In the genomic region with DNA sequence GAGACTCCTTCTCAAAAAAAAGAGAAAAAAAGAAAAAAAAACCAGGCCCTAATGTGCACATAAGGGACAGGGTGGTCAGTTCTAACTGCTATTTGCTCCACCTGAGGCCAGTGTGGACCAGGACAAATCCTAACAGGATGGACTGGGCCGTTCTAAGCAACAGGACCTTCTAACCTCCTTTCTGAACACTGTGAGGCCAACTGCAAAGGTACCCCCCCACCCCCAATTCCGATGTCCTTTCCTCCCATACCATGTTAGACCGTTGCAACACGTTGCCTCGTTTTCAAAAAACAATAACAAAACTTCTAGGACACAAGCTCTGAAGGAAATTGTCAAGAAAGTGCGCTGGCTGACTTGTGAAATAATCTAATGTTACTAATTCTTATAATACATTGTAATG, we compare ENCODE assay signal across 8 cellular contexts. TPM values are rescaled to one million over a fixed set of nuclear protein-coding genes. Genes with fewer than 3 reads are reported as not detected.
DNase-seq lines count a peak whose midpoint lies in the region; ATAC-seq, FAIRE-seq and TF ChIP-seq lines count a peak whose summit lies in the region.

No MANE protein-coding gene starts in this region.

- H3K36me3 Mint-ChIP-seq in astrocyte (ENCODE audit: low read depth, unreplicated experiment) = peaks cover 23% of the 10 kb centered on the region

- H3K9me3 ChIP-seq in left ventricle myocardium inferior (replicated peaks) = peaks cover 5% of the 10 kb centered on the region
- H3K9me3 ChIP-seq in astrocyte (ENCODE audit: insufficient read depth, low read depth, low read length) = no peaks in the 10 kb centered on the region
- H3K9me3 ChIP-seq in lower lobe of right lung = no peaks in the 10 kb centered on the region

- peak overlapping the region; percentile 87 for H3K4me2 ChIP-seq in astrocyte (ENCODE audit: low read length)

- peak overlapping the region; percentile 96 for H3K9ac ChIP-seq in astrocyte (ENCODE audit: low read length)

- H3K4me3 ChIP-seq in left ventricle myocardium inferior (peak overlapping the region; percentile 88), astrocyte (ENCODE audit: insufficient read depth, low read depth, low read length) (peak overlapping the region; percentile 63), lower lobe of right lung (peak overlapping the region; percentile 84)

- intact Hi-C loops in left ventricle myocardium inferior (cut with micrococcal nuclease) (no loop called here), Right ventricle myocardium inferior (cut with DNase I) (no loop called here), lower lobe of right lung (cut with DNase I) (no loop called here)

- no peak for DNase-seq in left ventricle myocardium inferior
- DNase-seq in Right ventricle myocardium inferior (ENCODE audit: missing footprints) = no peak
- DNase-seq in astrocyte (ENCODE audit: low read depth) = no peak
- DNase-seq in lower lobe of right lung = no peak
- no peak for DNase-seq in caudate nucleus (lab: John Stamatoyannopoulos, UW)
- DNase-seq in activated CD4-positive, alpha-beta T cell treated with anti-CD3 and anti-CD28 coated beads for 1 hour = no peak
- DNase-seq in middle frontal gyrus (ENCODE audit: extremely low spot score, low spot score) = no peak

- peaks cover 39% of the 10 kb centered on the region for H3K36me3 ChIP-seq in left ventricle myocardium inferior
- H3K36me3 ChIP-seq in astrocyte (ENCODE audit: insufficient read depth, low read length) = peaks cover 14% of the 10 kb centered on the region
- peaks cover 40% of the 10 kb centered on the region for H3K36me3 ChIP-seq in lower lobe of right lung

- no peak for ATAC-seq in Right ventricle myocardium inferior
- ATAC-seq in lower lobe of right lung = no peak
- ATAC-seq in HG03432 (IDR thresholded peaks at IDR 0.05; ENCODE audit: unreplicated experiment) = no peak

- no peak overlapping the region for H2AFZ ChIP-seq in astrocyte (ENCODE audit: low read depth, low read length)

- H3K4me1 Mint-ChIP-seq in astrocyte (ENCODE audit: low read depth, unreplicated experiment) = peaks cover 25% of the 10 kb centered on the region

- H3K27me3 ChIP-seq in left ventricle myocardium inferior (ENCODE audit: low read depth) (no peaks in the 10 kb centered on the region), astrocyte (ENCODE audit: insufficient read depth, low read length) (no peaks in the 10 kb centered on the region), lower lobe of right lung (ENCODE audit: low read depth) (no peaks in the 10 kb centered on the region)

- H4K20me1 ChIP-seq in astrocyte (ENCODE audit: insufficient read depth, low read length) = peaks cover 74% of the 10 kb centered on the region

- H3K4me3 Mint-ChIP-seq in astrocyte (ENCODE audit: unreplicated experiment) = peak overlapping the region; percentile 90

- H3K9me3 Mint-ChIP-seq in astrocyte (ENCODE audit: unreplicated experiment) = no peaks in the 10 kb centered on the region

- H3K4me1 ChIP-seq in left ventricle myocardium inferior (peaks cover 61% of the 10 kb centered on the region), astrocyte (ENCODE audit: insufficient read depth, low read length) (peaks cover 8% of the 10 kb centered on the region), lower lobe of right lung (peaks cover 46% of the 10 kb centered on the region)

- no peak for FAIRE-seq in astrocyte (lab: Jason Lieb, UNC)

- no peaks in the 10 kb centered on the region for H3K27me3 Mint-ChIP-seq in astrocyte (ENCODE audit: low read depth, unreplicated experiment)

- TF ChIP-seq CTCF in left ventricle myocardium inferior (IDR thresholded peaks at IDR 0.05; ENCODE audit: borderline replicate concordance) = no peak
- no peak for TF ChIP-seq CTCF in astrocyte (IDR thresholded peaks at IDR 0.05; ENCODE audit: insufficient read depth, low read depth, low read length)
- no peak for TF ChIP-seq CTCF in lower lobe of right lung (IDR thresholded peaks at IDR 0.05)

- peak overlapping the region; percentile 62 for H3K27ac Mint-ChIP-seq in astrocyte (ENCODE audit: unreplicated experiment)

- H3K79me2 ChIP-seq in astrocyte (ENCODE audit: insufficient read depth, low read length) = peaks cover 92% of the 10 kb centered on the region

- peak overlapping the region; percentile 98 for H3K27ac ChIP-seq in left ventricle myocardium inferior (replicated peaks)
- H3K27ac ChIP-seq in astrocyte (ENCODE audit: low read depth, low read length) = peak overlapping the region; percentile 60
- H3K27ac ChIP-seq in lower lobe of right lung = peak overlapping the region; percentile 99
- H3K27ac ChIP-seq in caudate nucleus (ENCODE audit: low read depth, low read length) = no peak overlapping the region

RNA-seq across cellular contexts. Expression of gene THAP4, which starts 1.2 kb away (rescaled TPM):
- total RNA-seq in left ventricle myocardium inferior = 68.8 TPM
- total RNA-seq in Right ventricle myocardium inferior = 83.2 TPM
- total RNA-seq in astrocyte = 46.0 and 47.2 TPM in 2 replicates
- total RNA-seq in lower lobe of right lung = 39.8 TPM

RNA-seq across cellular contexts. Expression of gene ATG4B, which starts 1.7 kb away (rescaled TPM):
- 39.9 TPM for total RNA-seq in left ventricle myocardium inferior
- 43.3 TPM for total RNA-seq in Right ventricle myocardium inferior
- total RNA-seq in astrocyte = 75.4 and 83.2 TPM in 2 replicates
- total RNA-seq in lower lobe of right lung = 62.7 TPM

RNA-seq across cellular contexts. Expression of gene DTYMK, which starts 50.9 kb away (rescaled TPM):
- 10.6 TPM for total RNA-seq in left ventricle myocardium inferior
- 11.1 TPM for total RNA-seq in Right ventricle myocardium inferior
- total RNA-seq in astrocyte = 25.5 and 26.1 TPM in 2 replicates
- 17.3 TPM for total RNA-seq in lower lobe of right lung
